ENCODE assay signal across 26 cellular contexts in genomic region chr12:25502071-25502555, GRCh38. TPM values are rescaled to one million over a fixed set of nuclear protein-coding genes. Genes with fewer than 3 reads are reported as not detected.
"Had no signal": no experiment of that assay in that cellular context is flagged by ENCODE, and none has a peak within 500 bp of the region (broad histone marks: within the 10 kb centered on the region; RNA-seq: fewer than 3 reads in every experiment).

No MANE protein-coding gene starts in this region.

- H3K27me3 ChIP-seq: SJSA1 had no signal

- DNase-seq: activated B cell treated with CpG ODN at 0.5 μM for 24 hours; activated CD4-positive, alpha-beta memory T cell treated with anti-CD3 and anti-CD28 coated beads, Interleukin-2, amount 10 ng/mL, durations not matched to agents 7 days and 5 days; activated CD4-positive, alpha-beta T cell treated with anti-CD3 and anti-CD28 coated beads, Interleukin-2, amount 50 U/mL, for 1 hour; activated gamma-delta T cell treated with Interleukin-2 at 50 U/mL for 16 hours; activated naive CD4-positive, alpha-beta T cell treated with anti-CD3 and anti-CD28 coated beads, Interleukin-2, amount 10 ng/mL, durations not matched to agents 7 days and 5 days; activated naive CD8-positive, alpha-beta T cell treated with anti-CD3 and anti-CD28 coated beads for 36 hours; activated T-cell treated with anti-CD3 and anti-CD28 coated beads for 4 hours; activated T-cell treated with anti-CD3 and anti-CD28 coated beads, Interleukin-2, amount 50 U/mL, for 48 hours; Karpas-422; NCI-H1048; NCI-H146; NCI-H187 treated with DMSO at 0.1 percent for 48 hours; NCI-H2081 treated with DMSO at 0.1 percent for 48 hours; NCI-H446 treated with DMSO at 0.1 percent for 48 hours; NCI-H524 treated with DMSO at 0.1 percent for 48 hours; NCI-H82; RPMI8226; T-helper 17 cell; T-helper 9 cell had no signal

- H3K36me3 ChIP-seq: SJSA1 had no signal

- H3K4me3 ChIP-seq: K562, SJSA1 had no signal

- ATAC-seq: activated T-helper 17 cell treated with anti-CD3 and anti-CD28 coated beads, Interleukin-2, amount 50 U/mL, for 72 hours; K562; Panc1; Right ventricle myocardium inferior; T-helper 17 cell had no signal

RNA-seq across cellular contexts. Expression of gene LMNTD1, which starts 51.0 kb away (rescaled TPM):
- total RNA-seq: activated B cell treated with CpG ODN at 0.5 μM for 24 hours; activated CD4-positive, alpha-beta memory T cell treated with anti-CD3 and anti-CD28 coated beads, Interleukin-2, amount 10 ng/mL, durations not matched to agents 7 days and 5 days; activated CD8-positive, alpha-beta memory T cell treated with anti-CD3 and anti-CD28 coated beads for 36 hours; activated naive CD8-positive, alpha-beta T cell treated with anti-CD3 and anti-CD28 coated beads for 36 hours; activated T-helper 17 cell treated with anti-CD3 and anti-CD28 coated beads, Interleukin-2, amount 50 U/mL, for 72 hours; K562; OCI-LY7; Right ventricle myocardium inferior; T-helper 17 cell had no signal
